18 cellular contexts compared by ENCODE assay signal in the genomic region with DNA sequence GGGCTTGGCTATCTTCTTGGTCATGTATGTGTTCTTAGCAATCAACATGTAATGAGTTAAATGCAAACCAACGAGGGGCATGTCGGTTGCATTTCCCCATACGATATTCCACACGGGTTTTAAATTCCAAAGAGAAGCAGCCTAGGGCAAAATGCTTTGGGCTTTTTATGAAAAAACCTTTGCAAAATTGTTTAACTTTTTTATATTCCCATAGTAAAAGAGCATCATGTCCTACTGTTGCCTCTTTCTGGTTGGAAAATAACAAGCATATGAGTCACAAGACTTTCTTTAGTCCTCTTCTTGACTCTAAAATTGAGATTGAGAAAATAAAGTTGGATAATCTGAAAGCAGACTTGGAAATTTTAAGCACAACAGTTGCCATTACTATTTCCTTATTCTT. TPM values are rescaled to one million over a fixed set of nuclear protein-coding genes. Genes with fewer than 3 reads are reported as not detected.
DNase-seq lines count a peak whose midpoint lies in the region; ATAC-seq and TF ChIP-seq lines count a peak whose summit lies in the region.
"Had no signal": no experiment of that assay in that cellular context is flagged by ENCODE, and none has a peak within 500 bp of the region (broad histone marks: within the 10 kb centered on the region; RNA-seq: fewer than 3 reads in every experiment).

No MANE protein-coding gene starts in this region.

- H3K4me3 Mint-ChIP-seq in osteocyte (ENCODE audit: unreplicated experiment): no peak overlapping the region
- H3K4me3 Mint-ChIP-seq: CD8-positive, alpha-beta T cell had no signal

- H3K4me3 ChIP-seq in GM23248 (no peak overlapping the region), uterus (no peak overlapping the region)
- H3K4me3 ChIP-seq: BLaER1 had no signal

- H3K4me2 ChIP-seq in GM23248 (ENCODE audit: unreplicated experiment): no peak overlapping the region
- H3K4me2 ChIP-seq: BLaER1 had no signal

- DNase-seq in AG08395 (ENCODE audit: low spot score) (peak; percentile 2), GM23248 (peak; percentile 42), amniotic epithelial cell (ENCODE audit: low read depth) (peak; percentile 32), osteocyte (ENCODE audit: extremely low spot score, unreplicated experiment) (no peak), uterus (no peak)
- DNase-seq in activated CD4-positive, alpha-beta T cell treated with anti-CD3 and anti-CD28 coated beads for 1 hour: no peak
- DNase-seq: CD8-positive, alpha-beta T cell; HCEC 1CT; KG1; NCI-H1048; NCI-H1436 treated with DMSO at 0.1 percent for 48 hours; NCI-H2081 treated with DMSO at 0.1 percent for 48 hours; NCI-H510A treated with DMSO at 0.1 percent for 48 hours; NCI-H82; SHP77 had no signal

- no peaks in the 10 kb centered on the region for H3K27me3 Mint-ChIP-seq in osteocyte (ENCODE audit: unreplicated experiment)

- no peaks in the 10 kb centered on the region for H3K36me3 ChIP-seq in GM23248 (ENCODE audit: low read depth)
- no peaks in the 10 kb centered on the region for H3K36me3 ChIP-seq in uterus
- H3K36me3 ChIP-seq: BLaER1 had no signal

- H4K20me1 ChIP-seq in GM23248 (ENCODE audit: insufficient read depth): no peaks in the 10 kb centered on the region
- H4K20me1 ChIP-seq: BLaER1 had no signal

- H3K9me3 ChIP-seq in GM23248 (ENCODE audit: low read depth): no peaks in the 10 kb centered on the region
- no peaks in the 10 kb centered on the region for H3K9me3 ChIP-seq in uterus
- H3K9me3 ChIP-seq: BLaER1 had no signal

- peak overlapping the region; percentile 38 for H3K27ac Mint-ChIP-seq in osteocyte (ENCODE audit: unreplicated experiment)
- H3K27ac Mint-ChIP-seq: CD8-positive, alpha-beta T cell had no signal

- H3K27ac ChIP-seq in GM23248: 0 out of 2 replicates have a peak overlapping the region, but pooled peaks have one; percentile 7
- H3K27ac ChIP-seq in uterus: no peak overlapping the region
- H3K27ac ChIP-seq: BLaER1 had no signal

- TF ChIP-seq CTCF in osteocyte (IDR thresholded peaks at IDR 0.05): no peak
- no peak for TF ChIP-seq CTCF in uterus (IDR thresholded peaks at IDR 0.05)

- peaks cover 5% of the 10 kb centered on the region for H3K36me3 Mint-ChIP-seq in osteocyte (ENCODE audit: unreplicated experiment)
- H3K36me3 Mint-ChIP-seq: CD8-positive, alpha-beta T cell had no signal

- H3F3A ChIP-seq in GM23248 (ENCODE audit: insufficient read depth): no peaks in the 10 kb centered on the region; the same call in 1 of the 2 replicates

- whole genome bisulfite sequencing in GM23248 (ENCODE audit: low coverage in 1 of 2, low lambda C conversion rate in 2 of 2, missing lambda C conversion rate in 2 of 2), 2 experiments: 87 to 95% methylated on average over 4 of the region's 4 CpGs

- no peaks in the 10 kb centered on the region for H3K9me2 ChIP-seq in GM23248 (ENCODE audit: insufficient read depth)

- H3K27me3 ChIP-seq in GM23248 (replicated peaks; ENCODE audit: insufficient read depth) (no peaks in the 10 kb centered on the region), uterus (no peaks in the 10 kb centered on the region)
- H3K27me3 ChIP-seq: BLaER1 had no signal

- no peak overlapping the region for H2AFZ ChIP-seq in GM23248

- H3K9ac ChIP-seq in GM23248: no peak overlapping the region
- H3K9ac ChIP-seq: BLaER1 had no signal

- H3K4me1 ChIP-seq in GM23248 (ENCODE audit: insufficient read depth) (peaks cover 33% of the 10 kb centered on the region), uterus (no peaks in the 10 kb centered on the region)
- H3K4me1 ChIP-seq: BLaER1 had no signal

- H3K9me3 Mint-ChIP-seq in osteocyte (ENCODE audit: unreplicated experiment): peaks cover 4% of the 10 kb centered on the region

- no peak for ATAC-seq in HG02981 (IDR thresholded peaks at IDR 0.05; ENCODE audit: unreplicated experiment)
- ATAC-seq: CD8-positive, alpha-beta T cell had no signal

- 0 out of 2 replicates have a peak, but pooled peaks cover 5% of the 10 kb centered on the region for H3K79me2 ChIP-seq in GM23248 (ENCODE audit: insufficient read depth)

- TF ChIP-seq POLR2A in uterus (IDR thresholded peaks at IDR 0.05): no peak

- peaks cover 41% of the 10 kb centered on the region for H3K4me1 Mint-ChIP-seq in osteocyte (ENCODE audit: unreplicated experiment)

- in situ Hi-C loops in GM23248 (cut with MboI): no loop called here

- intact Hi-C loops in uterus (cut with DNase I; ENCODE audit: low total_unique reads): no loop called here

RNA-seq across cellular contexts. Expression of a gene that starts 3.8 kb away (rescaled TPM):
- total RNA-seq in GM23248 (2014; rRNA removed; shearing (Covaris generic)): 31.5 and 45.4 TPM in 2 replicates
- polyA plus RNA-seq in GM23248 (2016; fragmentation: Nextera tagmentation; extraction: Ambion mirVana): 26.6 and 29.6 TPM in 2 replicates
- 240 and 244 TPM in 2 replicates for total RNA-seq in osteocyte
- total RNA-seq in uterus: 1 to 10 TPM in 2 of 4 donors, under 1 TPM in 1, not detected in 1; 0.15 to 6.2 (median 1.8) TPM
- total RNA-seq: CD8-positive, alpha-beta T cell; G401 had no signal

Comparison
In these comparisons a context has a peak if more than half of its experiments do, and no peak if none do; other contexts are left out.
1. DNase-seq: peak in AG08395 (single experiment), GM23248 (single experiment) and amniotic epithelial cell (single experiment); none in osteocyte (single experiment), uterus (0 of 2) and activated CD4-positive, alpha-beta T cell treated with anti-CD3 and anti-CD28 coated beads for 1 hour (single experiment).